In the genomic region with DNA sequence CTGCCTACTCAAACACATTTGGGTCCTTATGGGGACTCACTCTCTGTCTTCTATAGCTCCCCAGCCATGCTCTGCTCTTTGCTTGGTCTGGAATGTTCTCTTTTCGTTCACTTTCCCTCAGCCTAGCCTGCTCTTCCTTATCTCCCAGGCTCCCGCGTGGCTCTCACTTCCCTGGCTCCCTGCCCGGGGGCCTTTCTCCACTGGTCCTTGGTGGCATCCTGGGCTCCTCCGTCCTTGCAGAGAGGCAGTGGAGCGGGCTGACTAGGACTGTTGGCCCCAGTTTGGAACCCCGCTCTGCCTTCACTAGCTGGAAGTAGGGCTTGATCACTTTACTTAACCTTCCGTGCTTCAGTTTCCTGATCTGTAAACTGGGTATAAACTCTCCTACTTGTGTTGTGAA, we compare ENCODE assay signal across 20 cellular contexts. TPM values are rescaled to one million over a fixed set of nuclear protein-coding genes. Genes with fewer than 3 reads are reported as not detected.
DNase-seq lines count a peak whose midpoint lies in the region; ATAC-seq and TF ChIP-seq lines count a peak whose summit lies in the region.
"Had no signal": no experiment of that assay in that cellular context is flagged by ENCODE, and none has a peak within 500 bp of the region (broad histone marks: within the 10 kb centered on the region; RNA-seq: fewer than 3 reads in every experiment).

No MANE protein-coding gene starts in this region.

- H3K4me3 Mint-ChIP-seq in activated naive CD4-positive, alpha-beta T cell treated with anti-CD3 and anti-CD28 coated beads, Interleukin-2, amount 50 U/mL, for 24 hours: no peak overlapping the region
- H3K4me3 Mint-ChIP-seq in progenitor cell of endocrine pancreas (ENCODE audit: low read depth): no peak overlapping the region
- H3K4me3 Mint-ChIP-seq: B cell; CD4-positive, alpha-beta T cell; CD8-positive, alpha-beta T cell had no signal

- H3K4me3 ChIP-seq in Peyer's patch: no peak overlapping the region
- H3K4me3 ChIP-seq: A549; BLaER1 treated with 17β-estradiol and CSF1 and Interleukin-3, amounts not matched to agents 10 nM and 100 nM had no signal

- H3K27ac ChIP-seq in Peyer's patch: no peak overlapping the region
- H3K27ac ChIP-seq: 22Rv1; A549; BLaER1 treated with 17β-estradiol and CSF1 and Interleukin-3, amounts not matched to agents 10 nM and 100 nM; C4-2B had no signal

- no peaks in the 10 kb centered on the region for H3K36me3 ChIP-seq in Peyer's patch
- H3K36me3 ChIP-seq: BLaER1 treated with 17β-estradiol and CSF1 and Interleukin-3, amounts not matched to agents 10 nM and 100 nM had no signal

- H3K9me3 Mint-ChIP-seq in activated naive CD4-positive, alpha-beta T cell treated with anti-CD3 and anti-CD28 coated beads, Interleukin-2, amount 50 U/mL, for 24 hours: peaks cover 13% of the 10 kb centered on the region
- peaks cover 14 to 20% of the 10 kb centered on the region in 2 donors for H3K9me3 Mint-ChIP-seq in activated naive CD4-positive, alpha-beta T cell treated with anti-CD3 and anti-CD28 coated beads, Interleukin-2, amount 50 U/mL, for 72 hours
- no peaks in the 10 kb centered on the region for H3K9me3 Mint-ChIP-seq in progenitor cell of endocrine pancreas (ENCODE audit: low read depth)

- peak overlapping the region; percentile 18 for H3K27ac Mint-ChIP-seq in activated naive CD4-positive, alpha-beta T cell treated with anti-CD3 and anti-CD28 coated beads, Interleukin-2, amount 50 U/mL, for 24 hours
- no peak overlapping the region for H3K27ac Mint-ChIP-seq in activated naive CD4-positive, alpha-beta T cell treated with anti-CD3 and anti-CD28 coated beads, Interleukin-2, amount 50 U/mL, for 72 hours
- H3K27ac Mint-ChIP-seq in progenitor cell of endocrine pancreas: peak overlapping the region; percentile 7
- H3K27ac Mint-ChIP-seq: B cell; CD4-positive, alpha-beta T cell; CD8-positive, alpha-beta T cell had no signal

- H3K4me1 Mint-ChIP-seq in activated naive CD4-positive, alpha-beta T cell treated with anti-CD3 and anti-CD28 coated beads, Interleukin-2, amount 50 U/mL, for 24 hours: no peaks in the 10 kb centered on the region
- H3K4me1 Mint-ChIP-seq in progenitor cell of endocrine pancreas (ENCODE audit: low read depth): no peaks in the 10 kb centered on the region
- H3K4me1 Mint-ChIP-seq: B cell had no signal

- no peak for TF ChIP-seq POLR2A in Peyer's patch (IDR thresholded peaks at IDR 0.05)

- no peaks in the 10 kb centered on the region for H3K27me3 ChIP-seq in Peyer's patch
- H3K27me3 ChIP-seq: BLaER1 treated with 17β-estradiol and CSF1 and Interleukin-3, amounts not matched to agents 10 nM and 100 nM had no signal

- peaks cover 2% of the 10 kb centered on the region for H3K27me3 Mint-ChIP-seq in activated naive CD4-positive, alpha-beta T cell treated with anti-CD3 and anti-CD28 coated beads, Interleukin-2, amount 50 U/mL, for 24 hours
- peaks cover 10% of the 10 kb centered on the region for H3K27me3 Mint-ChIP-seq in progenitor cell of endocrine pancreas
- H3K27me3 Mint-ChIP-seq: B cell; CD4-positive, alpha-beta T cell had no signal

- ATAC-seq in activated naive CD4-positive, alpha-beta T cell treated with anti-CD3 and anti-CD28 coated beads, Interleukin-2, amount 50 U/mL, for 72 hours: no peak
- no peak for ATAC-seq in GM21515 (IDR thresholded peaks at IDR 0.05; ENCODE audit: unreplicated experiment)
- ATAC-seq: A549; CD8-positive, alpha-beta T cell had no signal

- DNase-seq in activated naive CD4-positive, alpha-beta T cell treated with anti-CD3 and anti-CD28 coated beads, Interleukin-2, amount 50 U/mL, for 72 hours (ENCODE audit: low spot score in 2 of 2): no peak
- DNase-seq in islet precursor cell (peak; percentile 42), progenitor cell of endocrine pancreas (ENCODE audit: low spot score, unreplicated experiment) (no peak), NCI-H2081 treated with DMSO at 0.1 percent for 48 hours (lab: John Stamatoyannopoulos, UW) (no peak), Peyer's patch (no peak)
- DNase-seq: AML-193; Caco-2; Calu3; CD4-positive, alpha-beta T cell; CD8-positive, alpha-beta T cell; DMS79 treated with DMSO at 0.1 percent for 48 hours; GF-D8 had no signal

- H3K4me1 ChIP-seq in Peyer's patch: no peaks in the 10 kb centered on the region
- H3K4me1 ChIP-seq: A549, Caco-2 had no signal

- no peaks in the 10 kb centered on the region for H3K36me3 Mint-ChIP-seq in activated naive CD4-positive, alpha-beta T cell treated with anti-CD3 and anti-CD28 coated beads, Interleukin-2, amount 50 U/mL, for 24 hours
- H3K36me3 Mint-ChIP-seq in activated naive CD4-positive, alpha-beta T cell treated with anti-CD3 and anti-CD28 coated beads, Interleukin-2, amount 50 U/mL, for 72 hours: peaks cover 8 to 9% of the 10 kb centered on the region in 2 donors
- H3K36me3 Mint-ChIP-seq in progenitor cell of endocrine pancreas (ENCODE audit: insufficient read depth): no peaks in the 10 kb centered on the region
- H3K36me3 Mint-ChIP-seq: CD8-positive, alpha-beta T cell had no signal

- no peaks in the 10 kb centered on the region for H3K9me3 ChIP-seq in Peyer's patch
- H3K9me3 ChIP-seq: A549; BLaER1 treated with 17β-estradiol and CSF1 and Interleukin-3, amounts not matched to agents 10 nM and 100 nM; Caco-2 had no signal

- TF ChIP-seq CTCF in progenitor cell of endocrine pancreas (IDR thresholded peaks at IDR 0.05; ENCODE audit: unreplicated experiment) (no peak), Peyer's patch (IDR thresholded peaks at IDR 0.05) (no peak)

RNA-seq across cellular contexts. Expression of a gene that starts 31.2 kb away (rescaled TPM):
- total RNA-seq in activated naive CD4-positive, alpha-beta T cell treated with anti-CD3 and anti-CD28 coated beads, Interleukin-2, amount 50 U/mL, for 72 hours: not detected
- total RNA-seq in progenitor cell of endocrine pancreas (1.0 and 1.2 TPM in 2 replicates), Peyer's patch (1 to 10 TPM in 2 of 4 donors, under 1 TPM in 1, not detected in 1; 0.27 to 2.1 (median 1.7) TPM)
- total RNA-seq: A172; B cell; Calu3; CD4-positive, alpha-beta T cell; CD8-positive, alpha-beta T cell had no signal

Comparison
In these comparisons a context has a peak if more than half of its experiments do, and no peak if none do; other contexts are left out.
1. H3K27ac Mint-ChIP-seq: peak in activated naive CD4-positive, alpha-beta T cell treated with anti-CD3 and anti-CD28 coated beads, Interleukin-2, amount 50 U/mL, for 24 hours (single experiment) and progenitor cell of endocrine pancreas (single experiment); none in activated naive CD4-positive, alpha-beta T cell treated with anti-CD3 and anti-CD28 coated beads, Interleukin-2, amount 50 U/mL, for 72 hours (0 of 2).